Comparison of ENCODE assay signal across 17 cellular contexts in the genomic region with DNA sequence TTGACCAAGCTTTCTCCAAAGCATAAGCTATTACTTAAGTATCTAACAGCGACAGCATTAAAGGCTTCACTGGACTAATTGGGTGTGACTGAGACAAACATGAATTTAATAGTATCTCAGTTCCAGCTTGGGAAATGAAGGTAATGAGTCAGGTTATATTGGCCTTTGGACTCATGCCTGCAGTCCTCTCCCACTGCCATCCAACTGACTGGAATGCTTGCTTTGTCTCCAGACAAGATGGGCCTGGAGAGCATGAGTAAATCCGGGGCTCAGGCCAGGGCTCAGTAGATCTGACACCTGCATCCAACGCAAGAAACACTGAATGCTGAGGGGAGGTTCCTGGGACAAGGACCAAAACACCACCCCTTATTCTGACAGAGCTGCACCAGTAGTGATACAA.
DNase-seq lines count a peak whose midpoint lies in the region; ATAC-seq and TF ChIP-seq lines count a peak whose summit lies in the region.
"Had no signal": no experiment of that assay in that cellular context is flagged by ENCODE, and none has a peak within 500 bp of the region (broad histone marks: within the 10 kb centered on the region; RNA-seq: fewer than 3 reads in every experiment).

No MANE protein-coding gene starts in this region.

- DNase-seq in ELR (ENCODE audit: low read depth) (peak; percentile 24), NCI-H226 (peak; percentile 61), epithelial cell of proximal tubule (ENCODE audit: low read depth) (peak; percentile 56), retinal pigment epithelial cell (ENCODE audit: low read depth) (peak; percentile 81), progenitor cell of endocrine pancreas (ENCODE audit: low spot score, unreplicated experiment) (no peak), NCI-H187 (lab: John Stamatoyannopoulos, UW) (no peak), T-helper 9 cell (no peak)
- DNase-seq: activated CD8-positive, alpha-beta memory T cell treated with anti-CD3 and anti-CD28 coated beads, Interleukin-2, amount 50 U/mL, for 4 hours; activated naive CD4-positive, alpha-beta T cell treated with Interleukin-2 at 50 U/mL for 16 hours; effector CD4-positive, alpha-beta T cell; foreskin melanocyte; NCI-H2029 treated with DMSO at 0.1 percent for 48 hours; stimulated activated CD4-positive, alpha-beta T cell treated with anti-CD3 and anti-CD28 coated beads, Interleukin-15, amount 100 ng/mL, for 24 hours had no signal

- H3K9me3 Mint-ChIP-seq in progenitor cell of endocrine pancreas (ENCODE audit: low read depth) = peaks cover 5% of the 10 kb centered on the region

- no peak for ATAC-seq in GM18520 (IDR thresholded peaks at IDR 0.05; ENCODE audit: unreplicated experiment)
- ATAC-seq: activated CD4-positive, CD25-positive, alpha-beta regulatory T cell treated with anti-CD3 and anti-CD28 coated beads, Interleukin-2, amount 50 U/mL, for 24 hours had no signal

- H3K27me3 Mint-ChIP-seq in progenitor cell of endocrine pancreas = no peaks in the 10 kb centered on the region

- TF ChIP-seq CTCF in epithelial cell of proximal tubule (conservative IDR thresholded peaks at IDR 0.05; ENCODE audit: low read depth, low read length) (no peak), retinal pigment epithelial cell (conservative IDR thresholded peaks at IDR 0.05; ENCODE audit: low read depth, low read length) (no peak), progenitor cell of endocrine pancreas (IDR thresholded peaks at IDR 0.05; ENCODE audit: unreplicated experiment) (no peak)

- peaks cover 5% of the 10 kb centered on the region for H3K4me1 Mint-ChIP-seq in progenitor cell of endocrine pancreas (ENCODE audit: low read depth)

- no peak overlapping the region for H3K4me3 Mint-ChIP-seq in progenitor cell of endocrine pancreas (ENCODE audit: low read depth)

- no peaks in the 10 kb centered on the region for H3K36me3 Mint-ChIP-seq in progenitor cell of endocrine pancreas (ENCODE audit: insufficient read depth)

- H3K4me3 ChIP-seq in epithelial cell of proximal tubule (ENCODE audit: low read depth, low read length) (no peak overlapping the region), retinal pigment epithelial cell (ENCODE audit: low read length) (no peak overlapping the region)
- H3K4me3 ChIP-seq: BLaER1 treated with 17β-estradiol and CSF1 and Interleukin-3, amounts not matched to agents 10 nM and 100 nM; prostate gland had no signal

- no peak overlapping the region for H3K27ac Mint-ChIP-seq in progenitor cell of endocrine pancreas

Comparison
In these comparisons a context has a peak if more than half of its experiments do, and no peak if none do; other contexts are left out.
1. DNase-seq: peak in ELR (single experiment), NCI-H226 (single experiment), epithelial cell of proximal tubule (single experiment) and retinal pigment epithelial cell (single experiment); none in progenitor cell of endocrine pancreas (single experiment), NCI-H187 (0 of 2) and T-helper 9 cell (single experiment).